In genomic region chr2:183078467-183079334, GRCh38 we compare ENCODE assay signal across 8 cellular contexts. TPM values are rescaled to one million over a fixed set of nuclear protein-coding genes. Genes with fewer than 3 reads are reported as not detected.
A peak's percentile ranks its signal among the peaks of the same experiment; 100 is the strongest.
DNase-seq lines count a peak whose midpoint lies in the region; ATAC-seq and TF ChIP-seq lines count a peak whose summit lies in the region.

A gene with protein sequence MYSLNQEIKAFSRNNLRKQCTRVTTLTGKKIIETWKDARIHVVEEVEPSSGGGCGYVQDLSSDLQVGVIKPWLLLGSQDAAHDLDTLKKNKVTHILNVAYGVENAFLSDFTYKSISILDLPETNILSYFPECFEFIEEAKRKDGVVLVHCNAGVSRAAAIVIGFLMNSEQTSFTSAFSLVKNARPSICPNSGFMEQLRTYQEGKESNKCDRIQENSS (plus strand): TSS chr2:183078747. CDS start chr2:183078934, 187 bp downstream.

- no peaks in the 10 kb centered on the region for H3K36me3 ChIP-seq in ascending aorta
- no peaks in the 10 kb centered on the region for H3K36me3 ChIP-seq in uterus

- peak within 1 kb of the TSS; percentile 76 to 77 for H3K4me3 ChIP-seq in ascending aorta
- peak within 1 kb of the TSS; percentile 88 for H3K4me3 ChIP-seq in right cardiac atrium (ENCODE audit: low read length)
- peak within 1 kb of the TSS; percentile 54 to 70 for H3K4me3 ChIP-seq in uterus

- no peaks in the 10 kb centered on the region for H3K9me3 Mint-ChIP-seq in T-helper 1 cell treated with Interleukin-12 subunit alpha and Interleukin-12 subunit beta and Interleukin-4 antibody, amounts not matched to agents 30 μg/mL and 1 μg/mL, for 36 hours

- peak within 1 kb of the TSS; percentile 42 for H3K27ac Mint-ChIP-seq in T-helper 1 cell treated with Interleukin-12 subunit alpha and Interleukin-12 subunit beta and Interleukin-4 antibody, amounts not matched to agents 30 μg/mL and 1 μg/mL, for 36 hours

- H3K27me3 ChIP-seq in ascending aorta, result no peaks in the 10 kb centered on the region
- no peaks in the 10 kb centered on the region for H3K27me3 ChIP-seq in right cardiac atrium (ENCODE audit: control insufficient read depth, insufficient read depth)
- H3K27me3 ChIP-seq in uterus, result no peaks in the 10 kb centered on the region

- ATAC-seq in GM18498 (IDR thresholded peaks at IDR 0.05; ENCODE audit: unreplicated experiment), result peak; percentile 92
- ATAC-seq in HG02870 (IDR thresholded peaks at IDR 0.05; ENCODE audit: unreplicated experiment), result peak; percentile 88
- peak; percentile 94 to 95 for ATAC-seq in right cardiac atrium

- intact Hi-C loops in ascending aorta (cut with DNase I) (loop anchor here (1.0 to 2.0 kb wide), 2 partner anchors 16 to 46 kb away; partner anchors contain the start of gene NUP35), right cardiac atrium (cut with DNase I) (loop anchor here in 3 of 4 donors (5.0 kb wide), 2 partner anchors 41 to 44 kb away; partner anchors contain the start of genes NCKAP1 (in 2 of the 3) and NUP35 (in 1 of the 3)), uterus (cut with DNase I; ENCODE audit: low total_unique reads) (no loop called here)

- H3K27ac ChIP-seq in ascending aorta, result peak within 1 kb of the TSS; percentile 89 to 91
- H3K27ac ChIP-seq in right cardiac atrium (ENCODE audit: low read length), result peak within 1 kb of the TSS; percentile 91
- H3K27ac ChIP-seq in uterus, result peak within 1 kb of the TSS; percentile 84 to 96

- H3K9me3 ChIP-seq in ascending aorta (no peaks in the 10 kb centered on the region), right cardiac atrium (ENCODE audit: control insufficient read depth, low read length) (no peaks in the 10 kb centered on the region), uterus (no peaks in the 10 kb centered on the region)

- H3K4me3 Mint-ChIP-seq in T-helper 1 cell treated with Interleukin-12 subunit alpha and Interleukin-12 subunit beta and Interleukin-4 antibody, amounts not matched to agents 30 μg/mL and 1 μg/mL, for 36 hours, result peak within 1 kb of the TSS; percentile 89

- peaks cover 0 to 18% of the 10 kb centered on the region in 2 donors for H3K4me1 ChIP-seq in ascending aorta
- H3K4me1 ChIP-seq in right cardiac atrium (ENCODE audit: control insufficient read depth, insufficient read depth, low read length), result no peaks in the 10 kb centered on the region
- no peaks in the 10 kb centered on the region for H3K4me1 ChIP-seq in uterus

- H3K36me3 Mint-ChIP-seq in T-helper 1 cell treated with Interleukin-12 subunit alpha and Interleukin-12 subunit beta and Interleukin-4 antibody, amounts not matched to agents 30 μg/mL and 1 μg/mL, for 36 hours (ENCODE audit: low read depth), result no peaks in the 10 kb centered on the region

- TF ChIP-seq POLR2A in uterus (IDR thresholded peaks at IDR 0.05), result peak; percentile 63 to 88

- DNase-seq in NCI-H146 (lab: John Stamatoyannopoulos, UW), result peak; percentile 93
- peak; percentile 60 to 97 for DNase-seq in ascending aorta (ENCODE audit: low spot score in 2 of 2)
- peak; percentile 73 to 89 (median 82) for DNase-seq in right cardiac atrium
- peak; percentile 69 for DNase-seq in pulmonary artery endothelial cell (ENCODE audit: low read depth, low spot score)
- peak; percentile 91 to 96 for DNase-seq in uterus

- H3K27me3 Mint-ChIP-seq in T-helper 1 cell treated with Interleukin-12 subunit alpha and Interleukin-12 subunit beta and Interleukin-4 antibody, amounts not matched to agents 30 μg/mL and 1 μg/mL, for 36 hours (ENCODE audit: low read depth), result peaks cover 9% of the 10 kb centered on the region

- TF ChIP-seq CTCF in ascending aorta (IDR thresholded peaks at IDR 0.05) (no peak), uterus (IDR thresholded peaks at IDR 0.05) (peak in 1 of 4 experiments; percentile 4)

- under 1% methylated on average over 25 of the region's 25 CpGs for WGBS in right cardiac atrium

- H3K4me1 Mint-ChIP-seq in T-helper 1 cell treated with Interleukin-12 subunit alpha and Interleukin-12 subunit beta and Interleukin-4 antibody, amounts not matched to agents 30 μg/mL and 1 μg/mL, for 36 hours (ENCODE audit: low read depth), result peaks cover 12% of the 10 kb centered on the region

RNA-seq across cellular contexts. Expression of the gene that starts here (rescaled TPM):
- 1.3 TPM for total RNA-seq in ascending aorta
- 10 to 100 TPM in 3 of 4 donors, 1 to 10 TPM in 1; 7.5 to 16.6 (median 12.3) TPM for total RNA-seq in right cardiac atrium
- polyA plus RNA-seq in right cardiac atrium, result 6.7 TPM
- total RNA-seq in pulmonary artery endothelial cell, result 2.1 and 4.5 TPM in 2 replicates
- total RNA-seq in uterus, result 10 to 100 TPM in 1 of 4 donors, 1 to 10 TPM in 2, under 1 TPM in 1; 0.29 to 12.4 (median 3.3) TPM

Comparison
In these comparisons a context has a peak if more than half of its experiments do, and no peak if none do; other contexts are left out.
1. Peak in every context shown above with its lines: DNase-seq, ATAC-seq, H3K4me3 ChIP-seq and H3K27ac ChIP-seq.